ENCODE assay signal across 21 cellular contexts in genomic region chrX:130009658-130010223, GRCh38. TPM values are rescaled to one million over a fixed set of nuclear protein-coding genes. Genes with fewer than 3 reads are reported as not detected.
DNase-seq lines count a peak whose midpoint lies in the region; ATAC-seq and TF ChIP-seq lines count a peak whose summit lies in the region.
"Had no signal": no experiment of that assay in that cellular context is flagged by ENCODE, and none has a peak within 500 bp of the region (broad histone marks: within the 10 kb centered on the region; RNA-seq: fewer than 3 reads in every experiment).

No MANE protein-coding gene starts in this region.

- intact Hi-C loops in left ventricle myocardium inferior (cut with micrococcal nuclease) = no loop called here

- ATAC-seq in HG03342 (IDR thresholded peaks at IDR 0.05; ENCODE audit: unreplicated experiment) = no peak
- ATAC-seq: A549; CD8-positive, alpha-beta T cell had no signal

- no peak overlapping the region for H3K4me3 ChIP-seq in BLaER1
- H3K4me3 ChIP-seq in HEK293 (ENCODE audit: low read depth, low read length) = no peak overlapping the region
- H3K4me3 ChIP-seq in left ventricle myocardium inferior = no peak overlapping the region
- H3K4me3 ChIP-seq: A549, HAP-1 had no signal

- H3K36me3 ChIP-seq in BLaER1 (peaks cover 74% of the 10 kb centered on the region), HEK293 (ENCODE audit: control insufficient read depth in 2 of 2, insufficient read depth in 1 of 2, low read length in 2 of 2) (peaks cover 9 to 66% of the 10 kb centered on the region in 2 experiments; a peak in 2 of 3 replicates), left ventricle myocardium inferior (peaks cover 10% of the 10 kb centered on the region)
- H3K36me3 ChIP-seq: BE2C had no signal

- H4K20me1 ChIP-seq in BLaER1 = peaks cover 77% of the 10 kb centered on the region

- no peaks in the 10 kb centered on the region for H3K27me3 Mint-ChIP-seq in nephron progenitor cell (ENCODE audit: low read depth, poor library complexity)
- no peaks in the 10 kb centered on the region for H3K27me3 Mint-ChIP-seq in progenitor cell of endocrine pancreas
- H3K27me3 Mint-ChIP-seq: CD4-positive, CD25-positive, alpha-beta regulatory T cell had no signal

- H3K9me3 ChIP-seq in BLaER1 = no peaks in the 10 kb centered on the region
- H3K9me3 ChIP-seq in HEK293 (ENCODE audit: control insufficient read depth, insufficient read depth, low read depth, low read length) = no peaks in the 10 kb centered on the region
- no peaks in the 10 kb centered on the region for H3K9me3 ChIP-seq in left ventricle myocardium inferior (replicated peaks)
- H3K9me3 ChIP-seq: A549, BE2C, Caco-2, HAP-1 had no signal

- DNase-seq in nephron progenitor cell (no peak), progenitor cell of endocrine pancreas (ENCODE audit: low spot score, unreplicated experiment) (no peak), NCI-H1417 (lab: John Stamatoyannopoulos, UW) (no peak), left ventricle myocardium inferior (no peak), activated gamma-delta T cell treated with Interleukin-2 at 50 U/mL for 16 hours (no peak)
- DNase-seq: 8988T; ACHN; AML-193; BE2C; Caco-2; CD4-positive, CD25-positive, alpha-beta regulatory T cell; CD8-positive, alpha-beta T cell; DMS153; DND-41; GOT3 had no signal

- CTCF ChIA-PET in HEK293 (lab: Yijun Ruan, JAX) = interaction anchor here (0.5 to 1.4 kb wide), 2 partner anchors 19 to 374 kb away, joined by 3 read pairs; no protein-coding TSS in a partner anchor

- POLR2A ChIA-PET in HEK293 (lab: Yijun Ruan, JAX) = no interaction called here

- peak overlapping the region; percentile 50 for H3K4me2 ChIP-seq in BLaER1
- H3K4me2 ChIP-seq: A549 had no signal

- H3K27ac Mint-ChIP-seq in nephron progenitor cell (peak overlapping the region; percentile 85), progenitor cell of endocrine pancreas (peak overlapping the region; percentile 87)
- H3K27ac Mint-ChIP-seq: CD4-positive, CD25-positive, alpha-beta regulatory T cell; CD8-positive, alpha-beta T cell had no signal

- TF ChIP-seq CTCF in HEK293 (tag by site-specific recombination; IDR thresholded peaks at IDR 0.05) (no peak), nephron progenitor cell (IDR thresholded peaks at IDR 0.05) (no peak), progenitor cell of endocrine pancreas (IDR thresholded peaks at IDR 0.05; ENCODE audit: unreplicated experiment) (no peak), left ventricle myocardium inferior (IDR thresholded peaks at IDR 0.05; ENCODE audit: borderline replicate concordance) (no peak)

- no peak overlapping the region for H3K4me3 Mint-ChIP-seq in nephron progenitor cell
- no peak overlapping the region for H3K4me3 Mint-ChIP-seq in progenitor cell of endocrine pancreas (ENCODE audit: low read depth)
- H3K4me3 Mint-ChIP-seq: CD4-positive, CD25-positive, alpha-beta regulatory T cell; CD8-positive, alpha-beta T cell had no signal

- H3K4me1 Mint-ChIP-seq in nephron progenitor cell (peaks cover 15% of the 10 kb centered on the region), progenitor cell of endocrine pancreas (ENCODE audit: low read depth) (peaks cover 13% of the 10 kb centered on the region)
- H3K4me1 Mint-ChIP-seq: CD4-positive, CD25-positive, alpha-beta regulatory T cell had no signal

- H3K9me3 Mint-ChIP-seq in nephron progenitor cell (peaks cover 42% of the 10 kb centered on the region), progenitor cell of endocrine pancreas (ENCODE audit: low read depth) (peaks cover 9% of the 10 kb centered on the region)
- H3K9me3 Mint-ChIP-seq: CD8-positive, alpha-beta T cell had no signal

- H3K27me3 ChIP-seq in BLaER1 (peaks cover 81% of the 10 kb centered on the region), left ventricle myocardium inferior (ENCODE audit: low read depth) (no peaks in the 10 kb centered on the region)
- H3K27me3 ChIP-seq: BE2C had no signal

- H3K4me1 ChIP-seq in BLaER1 (peaks cover 26% of the 10 kb centered on the region), HEK293 (ENCODE audit: control insufficient read depth, insufficient read depth, low read length) (no peaks in the 10 kb centered on the region), left ventricle myocardium inferior (no peaks in the 10 kb centered on the region)
- H3K4me1 ChIP-seq: A549, BE2C, Caco-2, HAP-1 had no signal

- H3K27ac ChIP-seq in BLaER1 (0 out of 2 replicates have a peak overlapping the region, but pooled peaks have one; percentile 22), HEK293 (ENCODE audit: extremely low read depth, low read depth, low read length) (no peak overlapping the region), left ventricle myocardium inferior (replicated peaks) (no peak overlapping the region)
- H3K27ac ChIP-seq: A549, C4-2B had no signal

- H3K36me3 Mint-ChIP-seq in nephron progenitor cell (ENCODE audit: low read depth) (peaks cover 54% of the 10 kb centered on the region), progenitor cell of endocrine pancreas (ENCODE audit: insufficient read depth) (peaks cover 9% of the 10 kb centered on the region)

- 0 out of 2 replicates have a peak overlapping the region, but pooled peaks have one; percentile 19 for H3K9ac ChIP-seq in BLaER1

TF ChIP-seq in HEK293, 187 proteins besides CTCF, POLR2A, EP300 and RAD21:
- TF ChIP-seq ZNF670 (tag by site-specific recombination; IDR thresholded peaks at IDR 0.05; ENCODE audit: low read depth) (no peak), ZNF341 (tag by site-specific recombination; IDR thresholded peaks at IDR 0.05; ENCODE audit: low read depth) (0 out of 2 replicates have a peak, but pooled peaks have one; percentile 18)

RNA-seq across cellular contexts. Expression of gene BCORL1, which starts 27.3 kb away (rescaled TPM):
- total RNA-seq in progenitor cell of endocrine pancreas (38.0 and 40.9 TPM in 2 replicates), left ventricle myocardium inferior (8.2 TPM)
